ENCODE assay signal across 8 cellular contexts in the genomic region with DNA sequence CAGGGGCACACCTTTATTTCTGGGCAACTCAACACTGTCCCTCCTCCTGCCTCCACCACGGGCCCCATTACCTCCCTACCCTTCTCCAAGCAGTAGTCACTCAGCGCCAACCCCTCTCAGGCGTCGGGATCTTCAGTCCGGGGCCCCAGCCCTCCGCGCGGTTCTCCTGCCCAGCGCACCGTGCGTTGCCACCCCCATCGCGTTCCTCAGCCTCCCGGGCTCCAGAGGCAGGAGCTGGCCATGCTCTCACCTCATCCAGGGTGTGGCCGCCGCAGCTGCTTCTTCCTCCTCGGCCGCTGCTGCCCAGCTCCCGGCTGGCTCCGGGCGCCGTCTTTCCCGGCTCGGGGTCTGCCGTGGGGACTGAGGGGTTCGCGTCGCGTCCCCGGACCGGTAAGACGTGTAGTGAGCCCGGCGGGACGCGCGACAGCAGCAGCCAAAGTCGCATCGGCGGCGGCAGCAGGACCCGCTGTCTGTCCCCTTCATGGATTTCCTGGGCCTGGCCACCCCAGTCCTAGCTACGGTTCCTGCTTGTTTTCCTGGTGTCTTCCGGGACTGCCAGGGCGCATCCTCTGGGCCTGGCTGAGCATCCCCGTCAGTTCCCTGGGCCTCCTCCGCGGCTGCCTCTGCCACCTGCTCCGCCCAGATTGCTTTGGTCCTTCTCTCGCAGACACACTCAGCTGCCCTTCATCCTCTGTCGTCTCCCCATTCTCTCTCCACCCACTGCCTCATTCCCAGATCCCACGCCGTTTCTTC. TPM values are rescaled to one million over a fixed set of nuclear protein-coding genes. Genes with fewer than 3 reads are reported as not detected.
A peak's percentile ranks its signal among the peaks of the same experiment; 100 is the strongest.
DNase-seq lines count a peak whose midpoint lies in the region; ATAC-seq, FAIRE-seq and TF ChIP-seq lines count a peak whose summit lies in the region.
"Not testable (repeated sequence)": the region's sequence is repeated elsewhere in the genome, so short reads cannot be mapped to it uniquely, and the experiment has no call there.

No MANE protein-coding gene starts in this region.

- H3K9me3 ChIP-seq in A549; kidney (ENCODE audit: control insufficient read depth in 1 of 2, low read length in 2 of 2); smooth muscle cell (replicated peaks; ENCODE audit: low read depth): not testable (repeated sequence)

- H3F3A ChIP-seq in smooth muscle cell (ENCODE audit: low read depth) = not testable (repeated sequence)

- H4K20me1 ChIP-seq in smooth muscle cell (ENCODE audit: low read depth) = not testable (repeated sequence)

- not testable (repeated sequence) for TF ChIP-seq CTCF in A549 (IDR thresholded peaks at IDR 0.05); HFFc6 (IDR thresholded peaks at IDR 0.05); brain microvascular endothelial cell (IDR thresholded peaks at IDR 0.05; ENCODE audit: low read depth, low read length, missing control alignments); fibroblast of pulmonary artery (IDR thresholded peaks at IDR 0.05; ENCODE audit: low read length, missing control alignments); kidney (IDR thresholded peaks at IDR 0.05; ENCODE audit: borderline replicate concordance, extremely low read depth, insufficient read depth); natural killer cell (IDR thresholded peaks at IDR 0.05); smooth muscle cell (IDR thresholded peaks at IDR 0.05; ENCODE audit: borderline replicate concordance, insufficient read depth, poor library complexity, severe bottlenecking)

- DNase-seq in A549 (ENCODE audit: low read depth in 1 of 2, low spot score in 1 of 2); brain microvascular endothelial cell; fibroblast of pulmonary artery (ENCODE audit: low read depth); natural killer cell; smooth muscle cell (lab: John Stamatoyannopoulos, UW; ENCODE audit: unreplicated experiment): not testable (repeated sequence)
- DNase-seq in HFFc6 (peak; percentile 21), kidney (peak; percentile 37)
- peak; percentile 2 for DNase-seq in activated CD4-positive, alpha-beta T cell treated with anti-CD3 and anti-CD28 coated beads for 36 hours

- ATAC-seq in A549 = peak; percentile 57 to 83; a peak in 5 of 6 replicates
- ATAC-seq in activated CD4-positive, alpha-beta T cell treated with anti-CD3 and anti-CD28 coated beads for 36 hours; natural killer cell: not testable (repeated sequence)

- H3K4me3 ChIP-seq in A549; kidney (ENCODE audit: low read length in 2 of 2); smooth muscle cell: not testable (repeated sequence)
- H3K4me3 ChIP-seq in brain microvascular endothelial cell (ENCODE audit: low read depth, low read length) = peak overlapping the region; percentile 33
- H3K4me3 ChIP-seq in fibroblast of pulmonary artery (replicated peaks; ENCODE audit: low read depth, low read length) = peak overlapping the region; percentile 30

- H3K79me2 ChIP-seq in smooth muscle cell (ENCODE audit: low read depth) = not testable (repeated sequence)

- H3K4me3 Mint-ChIP-seq in HFFc6 = peak overlapping the region; percentile 85
- not testable (repeated sequence) for H3K4me3 Mint-ChIP-seq in activated CD4-positive, alpha-beta T cell treated with anti-CD3 and anti-CD28 coated beads for 36 hours
- peak overlapping the region; percentile 6 for H3K4me3 Mint-ChIP-seq in natural killer cell

- H3K9ac ChIP-seq in kidney (ENCODE audit: low read length in 2 of 2); smooth muscle cell (ENCODE audit: low read depth): not testable (repeated sequence)

- intact Hi-C loops in activated CD4-positive, alpha-beta T cell treated with anti-CD3 and anti-CD28 coated beads for 36 hours (cut with DNase I, micrococcal nuclease); kidney (cut with DNase I); natural killer cell (cut with micrococcal nuclease): not testable (repeated sequence)

- in situ Hi-C loops in brain microvascular endothelial cell (cut with HindIII; ENCODE audit: low pct_ligation_motif_present, low sequenced_read_pairs) = not testable (repeated sequence)

- H3K27me3 Mint-ChIP-seq in HFFc6 (ENCODE audit: insufficient read depth); activated CD4-positive, alpha-beta T cell treated with anti-CD3 and anti-CD28 coated beads for 36 hours; natural killer cell (ENCODE audit: low read depth in 2 of 2): not testable (repeated sequence)

- not testable (repeated sequence) for H3K4me2 ChIP-seq in A549
- H3K4me2 ChIP-seq in smooth muscle cell = peak overlapping the region; percentile 82

- H3K4me1 Mint-ChIP-seq in HFFc6 (ENCODE audit: low read depth); activated CD4-positive, alpha-beta T cell treated with anti-CD3 and anti-CD28 coated beads for 36 hours; natural killer cell: not testable (repeated sequence)

- H3K36me3 Mint-ChIP-seq in HFFc6 (ENCODE audit: low read depth); activated CD4-positive, alpha-beta T cell treated with anti-CD3 and anti-CD28 coated beads for 36 hours (ENCODE audit: low read depth); natural killer cell: not testable (repeated sequence)

- not testable (repeated sequence) for H3K27ac ChIP-seq in A549; brain microvascular endothelial cell; kidney (ENCODE audit: low read depth in 2 of 2, low read length in 2 of 2); smooth muscle cell (ENCODE audit: low read depth)

- not testable (repeated sequence) for H3K36me3 ChIP-seq in brain microvascular endothelial cell (replicated peaks); kidney (ENCODE audit: control insufficient read depth in 1 of 2, insufficient read depth in 2 of 2, low read length in 2 of 2); smooth muscle cell (ENCODE audit: low read depth)

- not testable (repeated sequence) for H3K27me3 ChIP-seq in brain microvascular endothelial cell (replicated peaks); smooth muscle cell (ENCODE audit: low read depth)

- H3K9me3 Mint-ChIP-seq in HFFc6; activated CD4-positive, alpha-beta T cell treated with anti-CD3 and anti-CD28 coated beads for 36 hours (ENCODE audit: low read depth); natural killer cell: not testable (repeated sequence)

- POLR2A ChIA-PET in A549 (lab: Yijun Ruan, JAX); activated CD4-positive, alpha-beta T cell treated with anti-CD3 and anti-CD28 coated beads for 36 hours (lab: Charles Lee): not testable (repeated sequence)

- WGBS in A549 (ENCODE audit: missing lambda C conversion rate) = no CpG with 5 or more reads among the region's 53 CpGs
- WGBS in smooth muscle cell (ENCODE audit: low lambda C conversion rate) = 7% methylated on average over 8 of the region's 53 CpGs

- TF ChIP-seq POLR2A in A549 (IDR thresholded peaks at IDR 0.05; ENCODE audit: low read length) = not testable (repeated sequence)

- TF ChIP-seq EP300 in A549 (IDR thresholded peaks at IDR 0.05) = not testable (repeated sequence)

- not testable (repeated sequence) for H3K27ac Mint-ChIP-seq in HFFc6; activated CD4-positive, alpha-beta T cell treated with anti-CD3 and anti-CD28 coated beads for 36 hours; natural killer cell

- not testable (repeated sequence) for FAIRE-seq in A549 (lab: Jason Lieb, UNC); kidney (lab: Jason Lieb, UNC)

- CTCF ChIA-PET in A549 (lab: Yijun Ruan, JAX); activated CD4-positive, alpha-beta T cell treated with anti-CD3 and anti-CD28 coated beads for 36 hours (lab: Charles Lee): not testable (repeated sequence)

- H3K4me1 ChIP-seq in A549; kidney (ENCODE audit: control insufficient read depth in 1 of 2, insufficient read depth in 1 of 2, low read depth in 1 of 2, low read length in 2 of 2); smooth muscle cell (ENCODE audit: low read depth): not testable (repeated sequence)

- not testable (repeated sequence) for H2AFZ ChIP-seq in smooth muscle cell (ENCODE audit: low read depth)

- TF ChIP-seq RAD21 in A549 (conservative IDR thresholded peaks at IDR 0.05 in 1 of 2, IDR thresholded peaks at IDR 0.05 in 1 of 2) = not testable (repeated sequence)

RNA-seq across cellular contexts. Expression of a gene that starts 22.8 kb away (rescaled TPM):
- polyA plus RNA-seq in A549 (2011; rRNA removed) = 6.0 and 6.4 TPM in 2 replicates
- 1.4 and 1.6 TPM in 2 replicates for polyA plus RNA-seq in A549 (2012; cell fraction: cytosol; rRNA removed)
- polyA plus RNA-seq in A549 (2012; cell fraction: nucleus; rRNA removed) = 2.1 and 2.6 TPM in 2 replicates
- 3.4 to 3.9 TPM (median 3.6 TPM) in 3 replicates for polyA plus RNA-seq in A549 (2017; fragmentation: RNase III; extraction: RNeasy Plus Mini Kit Qiagen cat#74134 plus additional on column Dnase treatment)
- polyA minus RNA-seq in A549 (2011; rRNA and poly(A)+ RNA removed) = 7.5 and 7.9 TPM in 2 replicates
- total RNA-seq in HFFc6 (2021; fragmentation: NEBNext Ultra II Directional; extraction: Animal tissue kit (Norgen Biotek cat#: 25700)) = 10 to 100 TPM; 14.9 to 20.1 (median 17.8) TPM
- 10 to 100 TPM; 10.3 to 14.2 TPM for total RNA-seq in activated CD4-positive, alpha-beta T cell treated with anti-CD3 and anti-CD28 coated beads for 36 hours
- 38.2 TPM for total RNA-seq in kidney
- polyA plus RNA-seq in kidney (ENCODE audit: insufficient read depth, low read depth, low replicate concordance) = 1.9 TPM
- total RNA-seq in natural killer cell = 1 to 10 TPM; 3.3 to 9.8 (median 6.7) TPM
- total RNA-seq in smooth muscle cell = 19.0 and 26.1 TPM in 2 replicates
- polyA plus RNA-seq in smooth muscle cell = 12.6 and 13.8 TPM in 2 replicates
